1 cellular context compared by ENCODE assay signal in the genomic region with DNA sequence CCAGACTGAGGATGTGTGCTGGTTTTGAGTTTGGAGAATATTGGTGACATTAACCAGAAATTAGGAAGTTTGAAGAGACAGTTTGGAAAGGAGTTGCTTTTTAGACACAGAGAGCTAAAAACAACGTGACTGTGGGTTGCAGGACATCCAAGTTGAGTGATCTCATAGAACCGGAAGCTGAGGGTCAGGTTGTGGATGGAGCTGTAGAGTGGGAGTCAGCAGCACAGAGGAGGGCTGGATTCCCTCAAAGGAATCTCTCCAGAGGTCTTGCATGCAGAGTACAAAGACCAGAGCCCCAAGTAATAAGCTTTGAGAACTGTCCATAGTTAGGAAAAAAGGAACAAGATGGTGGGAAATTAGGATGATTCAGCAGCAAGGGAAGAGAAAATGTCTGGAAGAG.
TF ChIP-seq lines count a peak whose summit lies in the region.

No MANE protein-coding gene starts in this region.

TF ChIP-seq in K562, 482 proteins besides CTCF, POLR2A, EP300 and RAD21:
- TF ChIP-seq NFE2 (IDR thresholded peaks at IDR 0.05; ENCODE audit: low read depth), result peak; percentile 38; the same call in 1 of the 2 replicates
- no peak for TF ChIP-seq ZNF551 (CRISPR knock-in tag; IDR thresholded peaks at IDR 0.05)
- TF ChIP-seq E2F3 (CRISPR knock-in tag; IDR thresholded peaks at IDR 0.05), result no peak
- no peak for TF ChIP-seq CLOCK (CRISPR knock-in tag; IDR thresholded peaks at IDR 0.05; ENCODE audit: borderline replicate concordance)
- TF ChIP-seq TCFL5 (CRISPR knock-in tag; conservative IDR thresholded peaks at IDR 0.05), result no peak
- TF ChIP-seq ARHGAP35 (IDR thresholded peaks at IDR 0.05; ENCODE audit: partially characterized antibody), result no peak
- TF ChIP-seq CC2D1A (IDR thresholded peaks at IDR 0.05), result no peak
- TF ChIP-seq ZNF23 (CRISPR knock-in tag; IDR thresholded peaks at IDR 0.05), result no peak
